Comparison of ENCODE assay signal across 11 cellular contexts in genomic region chr9:134811673-134812668, GRCh38.
A peak's percentile ranks its signal among the peaks of the same experiment; 100 is the strongest.
DNase-seq lines count a peak whose midpoint lies in the region; ATAC-seq and TF ChIP-seq lines count a peak whose summit lies in the region.
"Had no signal": no experiment of that assay in that cellular context is flagged by ENCODE, and none has a peak within 500 bp of the region (broad histone marks: within the 10 kb centered on the region; RNA-seq: fewer than 3 reads in every experiment).

No MANE protein-coding gene starts in this region.

- H3K27me3 Mint-ChIP-seq in activated naive CD8-positive, alpha-beta T cell treated with anti-CD3 and anti-CD28 coated beads for 36 hours: no peaks in the 10 kb centered on the region

- H3K36me3 ChIP-seq in NT2/D1 (ENCODE audit: insufficient read depth, insufficient read length, low read length) (peaks cover 84% of the 10 kb centered on the region), fibroblast of lung (ENCODE audit: control insufficient read depth, insufficient read depth, low read length) (peaks cover 49% of the 10 kb centered on the region), neuronal stem cell (replicated peaks in 1 of 2; ENCODE audit: control insufficient read depth in 2 of 2, insufficient read depth in 2 of 2, low read length in 2 of 2) (peaks cover 0 to 3% of the 10 kb centered on the region in 2 donors), aorta (ENCODE audit: control insufficient read depth in 1 of 2, insufficient read depth in 2 of 2, low read length in 1 of 2) (peaks cover 0 to 2% of the 10 kb centered on the region in 2 donors)

- H3K79me1 ChIP-seq in neuronal stem cell (ENCODE audit: low read depth, low read length): no peaks in the 10 kb centered on the region

- TF ChIP-seq CTCF in fibroblast of lung (conservative IDR thresholded peaks at IDR 0.05 in 1 of 2, IDR thresholded peaks at IDR 0.05 in 1 of 2; ENCODE audit: low read depth in 1 of 2, low read length in 2 of 2): peak in 1 of 2 donors; percentile 14

- peak; percentile 4 for DNase-seq in Caki2 (ENCODE audit: low read depth)
- DNase-seq in NT2/D1 (ENCODE audit: low read depth, low spot score): peak; percentile 81
- peak; percentile 61 to 95 for DNase-seq in fibroblast of lung (ENCODE audit: low read depth in 2 of 2)
- peak; percentile 42 for DNase-seq in neuronal stem cell (ENCODE audit: low spot score)
- no peak for DNase-seq in activated naive CD8-positive, alpha-beta T cell treated with anti-CD3 and anti-CD28 coated beads for 36 hours
- DNase-seq in aorta: no peak
- DNase-seq in stimulated activated CD4-positive, alpha-beta T cell treated with anti-CD3 and anti-CD28 coated beads, Interleukin-2, amount 100 ng/mL, for 48 hours: no peak
- DNase-seq in NCI-H1105 treated with DMSO at 0.1 percent for 48 hours (lab: John Stamatoyannopoulos, UW): no peak
- DNase-seq: body of pancreas; stimulated activated naive CD4-positive, alpha-beta T cell had no signal

- no peaks in the 10 kb centered on the region for H4K20me1 ChIP-seq in fibroblast of lung (ENCODE audit: control insufficient read depth, extremely low read depth, insufficient read depth, low read length)

- H3K4me3 ChIP-seq in NT2/D1 (ENCODE audit: insufficient read length, low read depth) (no peak overlapping the region), fibroblast of lung (replicated peaks in 1 of 4; ENCODE audit: control extremely low read depth in 1 of 4, insufficient read depth in 1 of 4, low read depth in 3 of 4, low read length in 4 of 4) (no peak overlapping the region), neuronal stem cell (ENCODE audit: low read length in 2 of 2) (no peak overlapping the region), aorta (ENCODE audit: low read length in 2 of 2) (no peak overlapping the region)
- H3K4me3 ChIP-seq: body of pancreas, GM12878 had no signal

- no peaks in the 10 kb centered on the region for H3K79me2 ChIP-seq in fibroblast of lung (ENCODE audit: control insufficient read depth, insufficient read depth, low read length)

- H2AFZ ChIP-seq in fibroblast of lung (ENCODE audit: low read length) (no peak overlapping the region), neuronal stem cell (ENCODE audit: low read length) (no peak overlapping the region)

- H3K9me3 ChIP-seq in NT2/D1 (ENCODE audit: insufficient read depth, low read length) (no peaks in the 10 kb centered on the region), fibroblast of lung (ENCODE audit: control insufficient read depth, insufficient read depth, low read depth, low read length) (no peaks in the 10 kb centered on the region), neuronal stem cell (replicated peaks in 1 of 2; ENCODE audit: control insufficient read depth in 2 of 2, insufficient read depth in 1 of 2, low read depth in 1 of 2, low read length in 2 of 2) (no peaks in the 10 kb centered on the region), aorta (ENCODE audit: control insufficient read depth, low read length) (no peaks in the 10 kb centered on the region)
- H3K9me3 ChIP-seq: body of pancreas had no signal

- H3K27ac ChIP-seq in fibroblast of lung (ENCODE audit: insufficient read depth, low read length) (peak overlapping the region; percentile 42), neuronal stem cell (replicated peaks; ENCODE audit: low read length) (no peak overlapping the region), aorta (ENCODE audit: low read depth in 1 of 2, low read length in 2 of 2) (no peak overlapping the region)
- H3K27ac ChIP-seq: body of pancreas had no signal

- no peak overlapping the region for H4K8ac ChIP-seq in neuronal stem cell (ENCODE audit: low read depth, low read length)

- peak overlapping the region; percentile 86 for H2BK12ac ChIP-seq in neuronal stem cell (ENCODE audit: low read length)

- peak overlapping the region; percentile 69 for H2BK5ac ChIP-seq in neuronal stem cell (ENCODE audit: low read length)

- H3K18ac ChIP-seq in neuronal stem cell (ENCODE audit: low read length): peak overlapping the region; percentile 5

- ATAC-seq in aorta (ENCODE audit: low FRiP score): no peak
- ATAC-seq: body of pancreas, GM12878 had no signal

- no peak overlapping the region for H2BK15ac ChIP-seq in neuronal stem cell (ENCODE audit: low read length)

- no peak overlapping the region for H3K23ac ChIP-seq in neuronal stem cell (ENCODE audit: low read depth, low read length, poor library complexity)

- no CpG with 5 or more reads among the region's 25 CpGs for WGBS in neuronal stem cell (ENCODE audit: extremely low coverage in 2 of 2, insufficient read length in 2 of 2, insufficient replicate concordance in 1 of 2), 2 donors
- 52 to 60% methylated on average over 25 of the region's 25 CpGs for WGBS in aorta, 2 donors

- H3K4me1 Mint-ChIP-seq in activated naive CD8-positive, alpha-beta T cell treated with anti-CD3 and anti-CD28 coated beads for 36 hours: no peaks in the 10 kb centered on the region

- peak overlapping the region; percentile 52 for H3K9ac ChIP-seq in NT2/D1 (ENCODE audit: insufficient read length, low read depth)
- H3K9ac ChIP-seq in fibroblast of lung (ENCODE audit: insufficient read depth, low read length): no peak overlapping the region
- H3K9ac ChIP-seq in neuronal stem cell (ENCODE audit: low read depth, low read length, poor library complexity): no peak overlapping the region

- H3K4me1 ChIP-seq in NT2/D1 (ENCODE audit: insufficient read depth, insufficient read length) (peaks cover 23% of the 10 kb centered on the region), fibroblast of lung (ENCODE audit: control insufficient read depth, extremely low read depth, insufficient read depth, low read length) (peaks cover 7% of the 10 kb centered on the region), neuronal stem cell (ENCODE audit: control insufficient read depth in 2 of 2, insufficient read depth in 1 of 2, low read depth in 1 of 2, low read length in 2 of 2) (peaks cover 0 to 29% of the 10 kb centered on the region in 2 donors), aorta (ENCODE audit: control insufficient read depth in 1 of 2, insufficient read depth in 2 of 2, low read length in 2 of 2) (no peaks in the 10 kb centered on the region)
- H3K4me1 ChIP-seq: body of pancreas had no signal

- H3K4me2 ChIP-seq in fibroblast of lung (ENCODE audit: extremely low read depth, insufficient read depth, low read length) (no peak overlapping the region), neuronal stem cell (ENCODE audit: insufficient read depth, low read length, poor library complexity, severe bottlenecking) (no peak overlapping the region)

- H3K27ac Mint-ChIP-seq in activated naive CD8-positive, alpha-beta T cell treated with anti-CD3 and anti-CD28 coated beads for 36 hours: no peak overlapping the region

- H3K36me3 Mint-ChIP-seq in activated naive CD8-positive, alpha-beta T cell treated with anti-CD3 and anti-CD28 coated beads for 36 hours: no peaks in the 10 kb centered on the region

- intact Hi-C loops in aorta (cut with DNase I): no loop called here

- no peaks in the 10 kb centered on the region for H3K9me3 Mint-ChIP-seq in activated naive CD8-positive, alpha-beta T cell treated with anti-CD3 and anti-CD28 coated beads for 36 hours

- H2AK5ac ChIP-seq in neuronal stem cell (ENCODE audit: low read depth, low read length): peak overlapping the region; percentile 5

- in situ Hi-C loops in Caki2 (cut with HindIII; ENCODE audit: low pct_unique_long_range_greater_than_20kb, low sequenced_read_pairs): no loop called here

- no peak overlapping the region for H2BK120ac ChIP-seq in neuronal stem cell (ENCODE audit: low read depth, low read length)

- H3K14ac ChIP-seq in neuronal stem cell (ENCODE audit: low read length): no peak overlapping the region

- no peak overlapping the region for H3K4me3 Mint-ChIP-seq in activated naive CD8-positive, alpha-beta T cell treated with anti-CD3 and anti-CD28 coated beads for 36 hours

- H3K4ac ChIP-seq in neuronal stem cell (ENCODE audit: low read length): no peak overlapping the region

- H4K91ac ChIP-seq in neuronal stem cell (ENCODE audit: low read depth, low read length, poor library complexity): no peak overlapping the region

- H3K27me3 ChIP-seq in NT2/D1 (ENCODE audit: insufficient read depth, insufficient read length) (no peaks in the 10 kb centered on the region), fibroblast of lung (ENCODE audit: control insufficient read depth, insufficient read depth, low read length) (no peaks in the 10 kb centered on the region), neuronal stem cell (ENCODE audit: control insufficient read depth in 3 of 3, insufficient read depth in 3 of 3, low read depth in 1 of 3, low read length in 3 of 3) (peaks cover 0 to 3% (median 0%) of the 10 kb centered on the region in 3 experiments), aorta (ENCODE audit: control insufficient read depth in 1 of 2, insufficient read depth in 2 of 2, low read length in 1 of 2) (no peaks in the 10 kb centered on the region)
- H3K27me3 ChIP-seq: body of pancreas had no signal

Comparison
In these comparisons a context has a peak if more than half of its experiments do, and no peak if none do; other contexts are left out.
1. DNase-seq: peak in Caki2 (single experiment), NT2/D1 (single experiment), fibroblast of lung (2 of 2) and neuronal stem cell (single experiment); none in activated naive CD8-positive, alpha-beta T cell treated with anti-CD3 and anti-CD28 coated beads for 36 hours (single experiment), aorta (0 of 2), stimulated activated CD4-positive, alpha-beta T cell treated with anti-CD3 and anti-CD28 coated beads, Interleukin-2, amount 100 ng/mL, for 48 hours (0 of 2) and NCI-H1105 treated with DMSO at 0.1 percent for 48 hours (single experiment).